In the genomic region with DNA sequence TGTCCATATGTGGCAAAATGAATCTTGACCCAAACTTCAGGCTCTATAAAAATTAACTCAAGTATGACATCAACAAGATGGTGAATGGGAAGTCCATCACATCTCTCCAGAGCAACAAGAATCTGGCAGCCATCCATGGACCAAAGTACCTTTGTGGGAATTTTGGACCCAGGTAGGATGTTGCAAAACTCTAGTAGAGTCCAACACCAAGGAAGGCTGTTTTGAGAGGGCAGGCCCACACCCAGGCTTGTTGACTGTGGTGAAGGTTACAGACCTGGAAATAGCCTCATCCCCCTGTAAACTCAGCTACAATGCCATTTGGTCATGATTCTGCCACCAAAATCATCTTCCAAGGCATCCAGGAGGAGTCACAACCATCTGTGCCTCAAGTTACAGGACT, we compare ENCODE assay signal across 39 cellular contexts. TPM values are rescaled to one million over a fixed set of nuclear protein-coding genes. Genes with fewer than 3 reads are reported as not detected.
"Had no signal": no experiment of that assay in that cellular context is flagged by ENCODE, and none has a peak within 500 bp of the region (broad histone marks: within the 10 kb centered on the region; RNA-seq: fewer than 3 reads in every experiment).

No MANE protein-coding gene starts in this region.

- H3K9me3 ChIP-seq: MG63 had no signal

- H3K4me3 ChIP-seq: MG63 had no signal

- H3K9ac ChIP-seq: KMS-11 had no signal

- DNase-seq: Karpas-422, Kasumi-1, MG63, MM.1S, MV-4-11, NCI-H1048, NCI-H1092, NCI-H1092 treated with DMSO at 0.1 percent for 48 hours, NCI-H1105, NCI-H1105 treated with DMSO at 0.1 percent for 48 hours, NCI-H1417, NCI-H1417 treated with DMSO at 0.1 percent for 48 hours, NCI-H1436, NCI-H1436 treated with DMSO at 0.1 percent for 48 hours, NCI-H146, NCI-H1694, NCI-H1694 treated with DMSO at 0.1 percent for 48 hours, NCI-H187, NCI-H187 treated with DMSO at 0.1 percent for 48 hours, NCI-H1930, NCI-H2029, NCI-H2029 treated with DMSO at 0.1 percent for 48 hours, NCI-H2081, NCI-H2081 treated with DMSO at 0.1 percent for 48 hours, NCI-H2107, NCI-H2171, NCI-H2171 treated with DMSO at 0.1 percent for 48 hours, NCI-H2227 treated with DMSO at 0.1 percent for 48 hours, NCI-H226, NCI-H345, NCI-H446, NCI-H446 treated with DMSO at 0.1 percent for 48 hours, NCI-H510A, NCI-H510A treated with DMSO at 0.1 percent for 48 hours had no signal

- H3K27ac ChIP-seq: KMS-11 had no signal

- H3K27me3 ChIP-seq: MG63 had no signal

- H3K4me2 ChIP-seq: KMS-11 had no signal

- H3K36me3 ChIP-seq: MG63 had no signal

RNA-seq across cellular contexts. Expression of gene DGAT2L6, which starts 12.9 kb away (rescaled TPM):
- total RNA-seq: LHCN-M2, M059J, MCF 10A, NCI-H460 had no signal

RNA-seq across cellular contexts. Expression of gene AWAT1, which starts 44.2 kb away (rescaled TPM):
- total RNA-seq: LHCN-M2, M059J, MCF 10A, NCI-H460 had no signal
